Comparison of ENCODE assay signal across 17 cellular contexts in the genomic region with DNA sequence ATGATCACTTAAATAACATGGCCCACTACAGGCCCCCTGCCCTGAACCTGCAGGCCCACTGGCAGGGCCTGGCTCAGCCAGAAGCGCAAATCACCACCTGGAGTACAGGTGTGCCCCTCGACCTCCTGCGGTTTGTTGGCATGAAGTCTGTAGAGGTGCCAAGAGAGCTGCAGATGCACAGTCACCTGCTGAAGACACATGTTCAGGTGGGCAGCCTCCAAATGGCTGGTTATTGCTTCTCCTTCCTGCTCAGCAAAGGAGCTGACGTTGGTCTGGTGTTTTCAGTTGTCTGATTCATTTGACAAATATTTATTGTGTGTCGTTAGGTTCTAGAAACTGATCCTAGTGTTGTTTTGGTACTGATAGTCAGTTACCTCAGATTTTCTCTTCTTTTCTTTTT. TPM values are rescaled to one million over a fixed set of nuclear protein-coding genes. Genes with fewer than 3 reads are reported as not detected.
DNase-seq lines count a peak whose midpoint lies in the region; ATAC-seq, FAIRE-seq and TF ChIP-seq lines count a peak whose summit lies in the region.
"Had no signal": no experiment of that assay in that cellular context is flagged by ENCODE, and none has a peak within 500 bp of the region (broad histone marks: within the 10 kb centered on the region; RNA-seq: fewer than 3 reads in every experiment).

No MANE protein-coding gene starts in this region.

- H3K9me3 ChIP-seq in A549 = no peaks in the 10 kb centered on the region
- H3K9me3 ChIP-seq: ovary, SJSA1 had no signal

- H3K4me1 ChIP-seq in A549 = peaks cover 10% of the 10 kb centered on the region; the same call in 2 of the 3 replicates
- H3K4me1 ChIP-seq: SJSA1 had no signal

- H3K9me3 Mint-ChIP-seq in HFFc6 = no peaks in the 10 kb centered on the region
- H3K9me3 Mint-ChIP-seq: activated CD8-positive, alpha-beta T cell treated with anti-CD3 and anti-CD28 coated beads for 36 hours had no signal

- no peak for TF ChIP-seq POLR2A in A549 (IDR thresholded peaks at IDR 0.05; ENCODE audit: low read length)

- intact Hi-C loops in Right ventricle myocardium inferior (cut with DNase I) = no loop called here

- TF ChIP-seq CTCF in A549 (IDR thresholded peaks at IDR 0.05) (no peak), HFFc6 (IDR thresholded peaks at IDR 0.05) (no peak)

- no peak for TF ChIP-seq EP300 in A549 (IDR thresholded peaks at IDR 0.05)

- H3K4me1 Mint-ChIP-seq in HFFc6 (ENCODE audit: low read depth) = peaks cover 11% of the 10 kb centered on the region

- H3K4me3 Mint-ChIP-seq in HFFc6 = no peak overlapping the region
- H3K4me3 Mint-ChIP-seq: activated CD8-positive, alpha-beta T cell treated with anti-CD3 and anti-CD28 coated beads for 36 hours had no signal

- peak overlapping the region in 1 of 2 experiments; percentile 43; a peak in 2 of 6 replicates for H3K27ac ChIP-seq in A549
- no peak overlapping the region for H3K27ac ChIP-seq in epithelial cell of prostate
- H3K27ac ChIP-seq: ovary, SJSA1 had no signal

- POLR2A ChIA-PET in A549 (lab: Yijun Ruan, JAX) = no interaction called here

- no peak overlapping the region; the same call in 1 of the 2 replicates for H3K27ac Mint-ChIP-seq in HFFc6
- H3K27ac Mint-ChIP-seq: activated CD8-positive, alpha-beta T cell treated with anti-CD3 and anti-CD28 coated beads for 36 hours had no signal

- WGBS in A549 (ENCODE audit: missing lambda C conversion rate) = 44% methylated on average over 5 of the region's 5 CpGs

- no peaks in the 10 kb centered on the region; the same call in 1 of the 2 replicates for H3K27me3 Mint-ChIP-seq in HFFc6 (ENCODE audit: insufficient read depth)
- H3K27me3 Mint-ChIP-seq: activated CD8-positive, alpha-beta T cell treated with anti-CD3 and anti-CD28 coated beads for 36 hours had no signal

- CTCF ChIA-PET in A549 (lab: Yijun Ruan, JAX) = no interaction called here

- H3K4me3 ChIP-seq in A549 = no peak overlapping the region
- H3K4me3 ChIP-seq: ovary, SJSA1 had no signal

- peak overlapping the region; percentile 8; the same call in 1 of the 3 replicates for H3K4me2 ChIP-seq in A549

- TF ChIP-seq RAD21 in A549 (conservative IDR thresholded peaks at IDR 0.05 in 1 of 2, IDR thresholded peaks at IDR 0.05 in 1 of 2) = no peak

- FAIRE-seq in A549 (lab: Jason Lieb, UNC) = no peak
- FAIRE-seq: islet of Langerhans, TTC549 had no signal

- peak; percentile 30 to 42; a peak in 3 of 6 replicates for ATAC-seq in A549
- no peak for ATAC-seq in HG02642 (IDR thresholded peaks at IDR 0.05; ENCODE audit: poor library complexity, unreplicated experiment)
- ATAC-seq in Right ventricle myocardium inferior = no peak
- ATAC-seq in GM18867 (IDR thresholded peaks at IDR 0.05; ENCODE audit: unreplicated experiment) = no peak
- ATAC-seq: activated CD8-positive, alpha-beta T cell treated with anti-CD3 and anti-CD28 coated beads for 36 hours had no signal

- no peaks in the 10 kb centered on the region; the same call in 1 of the 2 replicates for H3K36me3 Mint-ChIP-seq in HFFc6 (ENCODE audit: low read depth)

- DNase-seq in A549 (ENCODE audit: low read depth in 1 of 2, low spot score in 1 of 2) = peak in 1 of 2 experiments; percentile 42
- DNase-seq in HFFc6 = peak; percentile 37
- DNase-seq in NCI-H345 treated with DMSO at 0.1 percent for 48 hours (lab: John Stamatoyannopoulos, UW; ENCODE audit: unreplicated experiment) = peak; percentile 72
- DNase-seq in epithelial cell of prostate (ENCODE audit: low read depth, low spot score) = peak; percentile 54
- no peak for DNase-seq in cerebellum (ENCODE audit: low spot score)
- no peak for DNase-seq in Right ventricle myocardium inferior (ENCODE audit: missing footprints)
- DNase-seq: activated CD8-positive, alpha-beta T cell treated with anti-CD3 and anti-CD28 coated beads for 36 hours; activated effector memory CD4-positive, alpha-beta T cell treated with Interleukin-2 at 50 U/mL for 16 hours; DMS 273 treated with DMSO at 0.1 percent for 48 hours; NK-92 treated with Interleukin-12 subunit alpha and Interleukin-12 subunit beta, amount 100 ng/mL, for 24 hours; ovary; stimulated activated CD4-positive, alpha-beta T cell treated with anti-CD3 and anti-CD28 coated beads, Interleukin-12 subunit alpha, Interleukin-12 subunit beta, amount 100 ng/mL, for 4 hours had no signal

TF ChIP-seq in A549, 52 proteins besides CTCF, POLR2A, EP300 and RAD21:
- TF ChIP-seq ZNF302 (CRISPR knock-in tag; IDR thresholded peaks at IDR 0.05) (no peak), HEYL (CRISPR knock-in tag; IDR thresholded peaks at IDR 0.05) (no peak), FOSB (CRISPR knock-in tag; IDR thresholded peaks at IDR 0.05) (no peak), TP53 (CRISPR knock-in tag; IDR thresholded peaks at IDR 0.05) (no peak), POLR2AphosphoS2 (conservative IDR thresholded peaks at IDR 0.05; ENCODE audit: low read length) (no peak), CEBPB (IDR thresholded peaks at IDR 0.05) (no peak), CHD2 (IDR thresholded peaks at IDR 0.05; ENCODE audit: low read length, partially characterized antibody) (no peak), HMGXB4 (CRISPR knock-in tag; IDR thresholded peaks at IDR 0.05; ENCODE audit: borderline replicate concordance) (no peak), NPAS2 (CRISPR knock-in tag; IDR thresholded peaks at IDR 0.05; ENCODE audit: borderline replicate concordance) (no peak), BHLHE40 (IDR thresholded peaks at IDR 0.05; ENCODE audit: low read depth, low read length) (no peak), MAFK (IDR thresholded peaks at IDR 0.05; ENCODE audit: partially characterized antibody) (no peak), GATA3 (IDR thresholded peaks at IDR 0.05; ENCODE audit: borderline replicate concordance) (no peak), ZSCAN20 (CRISPR knock-in tag; IDR thresholded peaks at IDR 0.05) (no peak), JUN (IDR thresholded peaks at IDR 0.05) (no peak), KDM5A (IDR thresholded peaks at IDR 0.05) (no peak), HOXA7 (CRISPR knock-in tag; IDR thresholded peaks at IDR 0.05) (no peak)
- TF ChIP-seq, protein P1, sequence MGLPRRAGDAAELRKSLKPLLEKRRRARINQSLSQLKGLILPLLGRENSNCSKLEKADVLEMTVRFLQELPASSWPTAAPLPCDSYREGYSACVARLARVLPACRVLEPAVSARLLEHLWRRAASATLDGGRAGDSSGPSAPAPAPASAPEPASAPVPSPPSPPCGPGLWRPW (IDR thresholded peaks at IDR 0.05) = no peak
- TF ChIP-seq, protein P2, sequence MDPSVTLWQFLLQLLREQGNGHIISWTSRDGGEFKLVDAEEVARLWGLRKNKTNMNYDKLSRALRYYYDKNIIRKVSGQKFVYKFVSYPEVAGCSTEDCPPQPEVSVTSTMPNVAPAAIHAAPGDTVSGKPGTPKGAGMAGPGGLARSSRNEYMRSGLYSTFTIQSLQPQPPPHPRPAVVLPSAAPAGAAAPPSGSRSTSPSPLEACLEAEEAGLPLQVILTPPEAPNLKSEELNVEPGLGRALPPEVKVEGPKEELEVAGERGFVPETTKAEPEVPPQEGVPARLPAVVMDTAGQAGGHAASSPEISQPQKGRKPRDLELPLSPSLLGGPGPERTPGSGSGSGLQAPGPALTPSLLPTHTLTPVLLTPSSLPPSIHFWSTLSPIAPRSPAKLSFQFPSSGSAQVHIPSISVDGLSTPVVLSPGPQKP (IDR thresholded peaks at IDR 0.05; ENCODE audit: low read depth, low read length) = no peak

RNA-seq across cellular contexts. Expression of gene DHTKD1, which starts 29.0 kb away (rescaled TPM):
- polyA plus RNA-seq in A549 (2011; rRNA removed) (21.2 and 23.0 TPM in 2 replicates), A549 (2017; fragmentation: RNase III; extraction: RNeasy Plus Mini Kit Qiagen cat#74134 plus additional on column Dnase treatment) (10.3 to 11.9 TPM (median 11.1 TPM) in 3 replicates)
- polyA plus RNA-seq in A549 (2012; cell fraction: cytosol; rRNA removed) = 11.4 and 16.0 TPM in 2 replicates
- 7.6 and 18.4 TPM in 2 replicates for polyA plus RNA-seq in A549 (2012; cell fraction: nucleus; rRNA removed)
- polyA minus RNA-seq in A549 (2011; rRNA and poly(A)+ RNA removed) = 59.9 and 84.6 TPM in 2 replicates
- total RNA-seq in HFFc6 (2021; fragmentation: NEBNext Ultra II Directional; extraction: Animal tissue kit (Norgen Biotek cat#: 25700)) = 10 to 100 TPM; 10.2 to 15.1 (median 12.7) TPM
- total RNA-seq in cerebellum (54.3 TPM), Right ventricle myocardium inferior (22.9 TPM)

RNA-seq across cellular contexts. Expression of gene SEC61A2, which starts 31.7 kb away (rescaled TPM):
- 17.8 and 23.2 TPM in 2 replicates for polyA plus RNA-seq in A549 (2011; rRNA removed)
- 8.0 and 9.6 TPM in 2 replicates for polyA plus RNA-seq in A549 (2012; cell fraction: cytosol; rRNA removed)
- 15.9 and 34.6 TPM in 2 replicates for polyA plus RNA-seq in A549 (2012; cell fraction: nucleus; rRNA removed)
- 16.5 to 17.5 TPM (median 17.3 TPM) in 3 replicates for polyA plus RNA-seq in A549 (2017; fragmentation: RNase III; extraction: RNeasy Plus Mini Kit Qiagen cat#74134 plus additional on column Dnase treatment)
- polyA minus RNA-seq in A549 (2011; rRNA and poly(A)+ RNA removed) = 9.5 and 10.3 TPM in 2 replicates
- total RNA-seq in HFFc6 (2021; fragmentation: NEBNext Ultra II Directional; extraction: Animal tissue kit (Norgen Biotek cat#: 25700)) = 10 to 100 TPM in 5 of 6 experiments, 1 to 10 TPM in 1; 9.3 to 11.2 (median 10.6) TPM
- 38.4 TPM for total RNA-seq in cerebellum
- total RNA-seq in Right ventricle myocardium inferior = 10.2 TPM

RNA-seq across cellular contexts. Expression of gene UPF2, which starts 55.2 kb away (rescaled TPM):
- polyA plus RNA-seq in A549 (2011; rRNA removed) = 17.0 and 21.6 TPM in 2 replicates
- polyA plus RNA-seq in A549 (2012; cell fraction: cytosol; rRNA removed) = 4.0 and 4.2 TPM in 2 replicates
- 3.3 and 4.9 TPM in 2 replicates for polyA plus RNA-seq in A549 (2012; cell fraction: nucleus; rRNA removed)
- 16.5 to 18.5 TPM (median 17.3 TPM) in 3 replicates for polyA plus RNA-seq in A549 (2017; fragmentation: RNase III; extraction: RNeasy Plus Mini Kit Qiagen cat#74134 plus additional on column Dnase treatment)
- 8.9 and 9.3 TPM in 2 replicates for polyA minus RNA-seq in A549 (2011; rRNA and poly(A)+ RNA removed)
- total RNA-seq in HFFc6 (2021; fragmentation: NEBNext Ultra II Directional; extraction: Animal tissue kit (Norgen Biotek cat#: 25700)) = 10 to 100 TPM; 18.3 to 24.1 (median 22.0) TPM
- total RNA-seq in cerebellum = 19.1 TPM
- total RNA-seq in Right ventricle myocardium inferior = 20.7 TPM

Comparison
In these comparisons a context has a peak if more than half of its experiments do, and no peak if none do; other contexts are left out.
1. ATAC-seq: peak in A549 (2 of 2); none in HG02642 (single experiment), Right ventricle myocardium inferior (single experiment) and GM18867 (single experiment).
2. DNase-seq: peak in HFFc6 (single experiment), NCI-H345 treated with DMSO at 0.1 percent for 48 hours (single experiment) and epithelial cell of prostate (single experiment); none in cerebellum (single experiment) and Right ventricle myocardium inferior (single experiment).